ENCODE assay signal across 20 cellular contexts in genomic region chr4:3116955-3117354, GRCh38. TPM values are rescaled to one million over a fixed set of nuclear protein-coding genes. Genes with fewer than 3 reads are reported as not detected.
"Had no signal": no experiment of that assay in that cellular context is flagged by ENCODE, and none has a peak within 500 bp of the region (broad histone marks: within the 10 kb centered on the region; RNA-seq: fewer than 3 reads in every experiment).

No MANE protein-coding gene starts in this region.

- H3K4me3 ChIP-seq: heart right ventricle, left lung, lung, smooth muscle cell, testis, transverse colon had no signal

- H3K27me3 ChIP-seq: heart right ventricle, left lung, testis, transverse colon had no signal

- ATAC-seq: effector memory CD8-positive, alpha-beta T cell; left lung; stimulated activated effector memory CD8-positive, alpha-beta T cell treated with anti-CD3 and anti-CD28 coated beads, Interleukin-12 subunit alpha, Interleukin-12 subunit beta, amount 100 ng/mL, for 72 hours; stimulated activated naive CD8-positive, alpha-beta T cell treated with anti-CD3 and anti-CD28 coated beads, Interleukin-15, Interleukin-2, amounts not matched to agents 100 U/mL and 50 U/mL, for 24 hours had no signal

- H3K27ac ChIP-seq: epithelial cell of prostate, left lung had no signal

- H3K9me3 ChIP-seq: heart right ventricle, left lung, testis, transverse colon had no signal

- DNase-seq: cerebellar nuclear complex; effector memory CD8-positive, alpha-beta T cell; foreskin melanocyte; heart right ventricle; left lung; mesendoderm; naive B cell; stimulated activated CD4-positive, alpha-beta T cell treated with anti-CD3 and anti-CD28 coated beads, Interleukin-2, amount 100 ng/mL, for 48 hours; stimulated activated naive CD8-positive, alpha-beta T cell treated with anti-CD3 and anti-CD28 coated beads, Interleukin-15, Interleukin-2, amounts not matched to agents 100 U/mL and 50 U/mL, for 24 hours; testis; transverse colon had no signal

RNA-seq across cellular contexts. Expression of gene HTT-AS, which starts 42.6 kb away (rescaled TPM):
- total RNA-seq: heart right ventricle, left lung, lung, omental fat pad, pulmonary artery endothelial cell, smooth muscle cell, subcutaneous adipose tissue, testis, transverse colon, ureter had no signal
- polyA plus RNA-seq: heart right ventricle, keratinocyte, lung, smooth muscle cell had no signal
